ENCODE assay signal across 8 cellular contexts in the genomic region with DNA sequence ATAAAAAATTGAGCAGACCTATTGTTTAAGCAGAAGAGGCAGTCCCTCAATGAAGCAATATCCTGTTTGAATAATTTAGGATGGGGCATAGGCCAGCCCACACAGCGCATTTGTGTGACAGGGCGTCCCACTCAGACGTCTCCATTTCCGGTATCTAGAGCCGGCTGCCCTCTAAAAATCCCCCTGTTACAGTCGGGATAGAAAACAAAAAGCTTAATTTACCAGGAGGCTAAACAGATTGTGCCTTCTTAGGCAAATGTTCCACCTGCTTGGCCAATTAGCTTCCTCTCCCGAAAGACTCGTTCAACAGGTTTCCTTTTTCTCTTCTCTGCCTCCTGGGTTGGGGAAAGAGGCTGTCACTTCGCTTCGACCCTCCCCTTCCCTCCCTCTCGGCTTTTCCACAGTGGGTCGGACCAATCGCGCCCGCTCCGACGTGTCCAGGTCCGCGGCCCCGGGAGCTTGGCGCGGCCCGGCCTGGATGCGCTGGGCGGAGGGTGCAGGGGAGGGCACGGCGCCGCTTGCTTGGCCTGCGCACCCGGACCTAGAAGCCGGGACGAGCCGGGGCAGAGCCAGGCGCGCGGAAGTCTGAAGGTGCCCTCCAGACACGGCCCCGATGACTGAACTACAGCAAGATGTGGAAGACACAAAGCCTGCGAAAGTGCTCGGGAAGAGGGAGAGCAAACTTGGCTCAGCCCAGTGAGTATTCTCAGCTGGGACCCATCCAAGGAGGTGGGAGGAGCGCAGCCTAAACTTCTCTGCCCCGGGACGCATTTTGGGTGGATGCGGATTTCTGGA. TPM values are rescaled to one million over a fixed set of nuclear protein-coding genes. Genes with fewer than 3 reads are reported as not detected.
A peak's percentile ranks its signal among the peaks of the same experiment; 100 is the strongest.
DNase-seq lines count a peak whose midpoint lies in the region; ATAC-seq and FAIRE-seq lines count a peak whose summit lies in the region.

A gene with protein sequence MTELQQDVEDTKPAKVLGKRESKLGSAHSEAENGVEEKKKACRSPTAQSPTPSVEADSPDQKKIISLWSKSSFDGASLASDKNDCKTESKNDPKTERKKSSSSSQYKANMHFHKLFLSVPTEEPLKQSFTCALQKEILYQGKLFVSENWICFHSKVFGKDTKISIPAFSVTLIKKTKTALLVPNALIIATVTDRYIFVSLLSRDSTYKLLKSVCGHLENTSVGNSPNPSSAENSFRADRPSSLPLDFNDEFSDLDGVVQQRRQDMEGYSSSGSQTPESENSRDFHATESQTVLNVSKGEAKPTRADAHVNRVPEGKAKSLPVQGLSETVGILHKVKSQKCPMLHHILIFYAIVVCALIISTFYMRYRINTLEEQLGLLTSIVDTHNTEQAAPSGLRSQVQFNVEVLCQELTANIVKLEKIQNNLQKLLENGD (plus strand): TSS at position 416 of the 795 bp plus-strand sequence. CDS start 198 bp downstream, at position 614.

- H3K9me3 Mint-ChIP-seq in activated naive CD4-positive, alpha-beta T cell treated with anti-CD3 and anti-CD28 coated beads, Interleukin-2, amount 50 U/mL, for 24 hours: no peaks in the 10 kb centered on the region

- H3K27me3 ChIP-seq in SJSA1 (replicated peaks): no peaks in the 10 kb centered on the region

- peaks cover 46% of the 10 kb centered on the region for H3K4me1 Mint-ChIP-seq in activated naive CD4-positive, alpha-beta T cell treated with anti-CD3 and anti-CD28 coated beads, Interleukin-2, amount 50 U/mL, for 24 hours

- ATAC-seq in GM21367 (IDR thresholded peaks at IDR 0.05; ENCODE audit: unreplicated experiment): peak; percentile 84

- H3K27ac Mint-ChIP-seq in activated naive CD4-positive, alpha-beta T cell treated with anti-CD3 and anti-CD28 coated beads, Interleukin-2, amount 50 U/mL, for 24 hours: peak within 1 kb of the TSS; percentile 91

- H3K27ac ChIP-seq in SJSA1: peak within 1 kb of the TSS; percentile 67

- FAIRE-seq in HTR-8/SVneo (lab: Jason Lieb, UNC): peak; percentile 80

- DNase-seq in COR-L47 (lab: John Stamatoyannopoulos, UW): peak; percentile 75
- DNase-seq in HTR-8/SVneo (ENCODE audit: insufficient read length, low spot score): peak; percentile 74
- peak; percentile 90 to 95 for DNase-seq in SJSA1 (ENCODE audit: low read depth in 1 of 2, low spot score in 2 of 2)
- DNase-seq in glomerular endothelial cell (ENCODE audit: extremely low read depth, low read depth, low spot score): no peak
- peak in 55 of 56 donors; percentile 11 to 85 (median 71) for DNase-seq in nucleus accumbens (lab: John Stamatoyannopoulos, UW)
- peak; percentile 82 for DNase-seq in superior temporal gyrus (ENCODE audit: extremely low spot score)

- peaks cover 31% of the 10 kb centered on the region for H3K36me3 ChIP-seq in SJSA1

- peaks cover 10% of the 10 kb centered on the region for H3K36me3 Mint-ChIP-seq in activated naive CD4-positive, alpha-beta T cell treated with anti-CD3 and anti-CD28 coated beads, Interleukin-2, amount 50 U/mL, for 24 hours

- peaks cover 12% of the 10 kb centered on the region for H3K4me1 ChIP-seq in SJSA1 (replicated peaks)

- H3K4me3 ChIP-seq in SJSA1: peak within 1 kb of the TSS; percentile 65

- H3K27me3 Mint-ChIP-seq in activated naive CD4-positive, alpha-beta T cell treated with anti-CD3 and anti-CD28 coated beads, Interleukin-2, amount 50 U/mL, for 24 hours: no peaks in the 10 kb centered on the region

- peak within 1 kb of the TSS; percentile 95 for H3K4me3 Mint-ChIP-seq in activated naive CD4-positive, alpha-beta T cell treated with anti-CD3 and anti-CD28 coated beads, Interleukin-2, amount 50 U/mL, for 24 hours

- no peaks in the 10 kb centered on the region for H3K9me3 ChIP-seq in SJSA1 (replicated peaks)

RNA-seq across cellular contexts. Expression of the gene that starts here (rescaled TPM):
- 25.5 and 33.6 TPM in 2 replicates for total RNA-seq in SJSA1 (2014; rRNA removed; shearing (Covaris generic))
- 6.7 and 12.3 TPM in 2 replicates for total RNA-seq in glomerular endothelial cell
